Comparison of ENCODE assay signal across 16 cellular contexts in the genomic region with DNA sequence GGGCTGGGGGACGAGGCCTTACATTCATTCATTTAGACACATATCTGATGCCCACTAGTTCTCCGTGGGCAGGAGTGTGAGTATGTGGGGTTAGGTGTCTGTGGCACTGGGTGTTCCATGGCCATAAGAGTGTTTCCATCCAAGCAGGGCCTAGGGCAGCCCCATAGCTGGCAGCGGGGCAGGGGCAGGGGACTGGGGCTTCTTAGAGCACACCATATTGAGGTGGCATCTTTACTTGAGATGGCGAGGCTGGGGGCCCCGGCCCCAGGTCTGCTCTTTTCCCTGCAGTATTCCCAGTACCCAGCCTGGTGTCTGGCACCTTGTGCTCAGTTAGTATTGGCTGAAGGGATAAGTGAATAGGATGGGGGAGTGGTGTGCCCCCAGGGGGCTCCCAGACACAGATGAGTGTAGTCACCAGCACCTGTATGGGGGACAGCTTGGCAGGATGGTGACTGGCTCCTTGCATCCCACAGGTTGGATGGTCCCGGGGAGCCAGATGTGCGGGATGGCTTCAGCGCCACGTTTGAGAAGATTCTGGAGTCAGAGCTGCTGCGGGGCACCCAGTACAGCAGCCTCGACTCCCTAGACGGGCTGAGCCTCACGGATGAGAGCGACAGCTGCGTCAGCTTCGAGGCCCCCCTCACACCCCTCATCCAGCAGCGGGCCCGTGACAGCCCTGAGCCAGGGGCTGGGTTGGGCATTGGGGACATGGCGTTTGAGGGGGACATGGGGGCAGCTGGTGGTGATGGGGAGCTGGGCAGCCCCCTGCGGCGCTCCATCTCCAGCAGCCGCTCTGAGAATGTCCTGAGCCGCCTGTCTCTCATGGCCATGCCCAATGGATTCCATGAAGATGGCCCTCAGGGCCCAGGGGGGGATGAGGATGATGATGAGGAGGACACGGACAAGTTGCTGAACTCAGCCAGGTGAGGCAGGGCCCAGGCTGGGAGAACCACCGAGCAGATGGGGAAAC. TPM values are rescaled to one million over a fixed set of nuclear protein-coding genes. Genes with fewer than 3 reads are reported as not detected.
A peak's percentile ranks its signal among the peaks of the same experiment; 100 is the strongest.
DNase-seq lines count a peak whose midpoint lies in the region; ATAC-seq and TF ChIP-seq lines count a peak whose summit lies in the region.
"Had no signal": no experiment of that assay in that cellular context is flagged by ENCODE, and none has a peak within 500 bp of the region (broad histone marks: within the 10 kb centered on the region; RNA-seq: fewer than 3 reads in every experiment).

No MANE protein-coding gene starts in this region.

- WGBS in spleen, 5 donors: 88 to 94% (median 91%) methylated on average over 15 to 25 of the region's 25 CpGs

- no peak overlapping the region for H3K27ac ChIP-seq in RWPE2 (ENCODE audit: poor library complexity, severe bottlenecking)
- H3K27ac ChIP-seq in lower lobe of right lung: no peak overlapping the region
- no peak overlapping the region for H3K27ac ChIP-seq in spleen
- H3K27ac ChIP-seq: GM23248 had no signal

- H3K4me1 ChIP-seq in RWPE2 (ENCODE audit: insufficient read depth, poor library complexity, severe bottlenecking) (no peaks in the 10 kb centered on the region), lower lobe of right lung (no peaks in the 10 kb centered on the region), spleen (no peaks in the 10 kb centered on the region)
- H3K4me1 ChIP-seq: BE2C, Caco-2 had no signal

- DNase-seq in H7 (peak; percentile 51), RWPE2 (ENCODE audit: low spot score) (peak; percentile 69), lower lobe of right lung (peak; percentile 28), spleen (peak; percentile 64), NCI-H2081 (lab: John Stamatoyannopoulos, UW) (no peak), NCI-H446 (lab: John Stamatoyannopoulos, UW) (no peak), omental fat pad (ENCODE audit: low spot score) (no peak)
- DNase-seq: ACHN; BE2C; C1 segment of cervical spinal cord; CD4-positive, CD25-positive, alpha-beta regulatory T cell; GM23248; HCEC 1CT had no signal

- H3K4me3 ChIP-seq in H7 (ENCODE audit: insufficient read depth, low read depth, low read length): no peak overlapping the region
- no peak overlapping the region for H3K4me3 ChIP-seq in RWPE2 (ENCODE audit: severe bottlenecking)
- H3K4me3 ChIP-seq in lower lobe of right lung: no peak overlapping the region
- H3K4me3 ChIP-seq in spleen: no peak overlapping the region
- H3K4me3 ChIP-seq: GM23248 had no signal

- ATAC-seq in RWPE2 (ENCODE audit: low read depth) (no peak), lower lobe of right lung (no peak), GM19455 (IDR thresholded peaks at IDR 0.05; ENCODE audit: unreplicated experiment) (no peak), omental fat pad (ENCODE audit: low FRiP score) (no peak)

- H3K9me3 ChIP-seq in RWPE2 (ENCODE audit: severe bottlenecking) (no peaks in the 10 kb centered on the region), lower lobe of right lung (no peaks in the 10 kb centered on the region), spleen (peaks cover 0 to 3% (median 1%) of the 10 kb centered on the region in 8 donors)
- H3K9me3 ChIP-seq: BE2C had no signal

- no peak for TF ChIP-seq CTCF in RWPE2 (IDR thresholded peaks at IDR 0.05; ENCODE audit: poor library complexity, severe bottlenecking)
- TF ChIP-seq CTCF in lower lobe of right lung (IDR thresholded peaks at IDR 0.05): no peak
- TF ChIP-seq CTCF in spleen (IDR thresholded peaks at IDR 0.05 in 8 of 11, conservative IDR thresholded peaks at IDR 0.05 in 3 of 11): no peak
- no peak for TF ChIP-seq CTCF in omental fat pad (IDR thresholded peaks at IDR 0.05)

- intact Hi-C loops in lower lobe of right lung (cut with DNase I): no loop called here
- intact Hi-C loops in spleen (cut with DNase I; ENCODE audit: low total_unique reads): no loop called here

- no peak for TF ChIP-seq POLR2A in spleen (IDR thresholded peaks at IDR 0.05)

- no peaks in the 10 kb centered on the region for H3K36me3 ChIP-seq in H7 (replicated peaks; ENCODE audit: control insufficient read depth, insufficient read depth, low read length)
- no peaks in the 10 kb centered on the region for H3K36me3 ChIP-seq in RWPE2 (ENCODE audit: low read depth)
- no peaks in the 10 kb centered on the region for H3K36me3 ChIP-seq in lower lobe of right lung
- H3K36me3 ChIP-seq in spleen: no peaks in the 10 kb centered on the region
- H3K36me3 ChIP-seq: BE2C had no signal

- no peaks in the 10 kb centered on the region for H3K27me3 ChIP-seq in H7 (ENCODE audit: control insufficient read depth, insufficient read depth, low read length)
- H3K27me3 ChIP-seq in RWPE2 (ENCODE audit: insufficient read depth, poor library complexity, severe bottlenecking): no peaks in the 10 kb centered on the region
- peaks cover 12% of the 10 kb centered on the region for H3K27me3 ChIP-seq in lower lobe of right lung (ENCODE audit: low read depth)
- peaks cover 0 to 15% (median 0%) of the 10 kb centered on the region in 7 donors for H3K27me3 ChIP-seq in spleen (replicated peaks in 1 of 7)
- H3K27me3 ChIP-seq: BE2C had no signal

RNA-seq across cellular contexts. Expression of a gene that starts 17.5 kb away (rescaled TPM):
- 0.10 and 0.33 TPM in 2 replicates for total RNA-seq in H7 (2014; rRNA removed; shearing (Covaris generic))
- not detected for total RNA-seq in lower lobe of right lung
- under 1 TPM in 6 of 7 donors, not detected in 1; 0.09 to 0.42 (median 0.25) TPM for total RNA-seq in spleen
- under 1 TPM; 0.03 to 0.24 (median 0.05) TPM for polyA plus RNA-seq in spleen
- total RNA-seq in omental fat pad: under 1 TPM in 3 of 4 donors, not detected in 1; 0.12 to 0.46 (median 0.16) TPM
- total RNA-seq: CD4-positive, CD25-positive, alpha-beta regulatory T cell; HT-29 had no signal
- polyA plus RNA-seq: CD4-positive, CD25-positive, alpha-beta regulatory T cell; GM23248 had no signal

Comparison
In these comparisons a context has a peak if more than half of its experiments do, and no peak if none do; other contexts are left out.
1. DNase-seq: peak in H7 (single experiment), RWPE2 (single experiment), lower lobe of right lung (single experiment) and spleen (single experiment); none in NCI-H2081 (0 of 2), NCI-H446 (0 of 2) and omental fat pad (single experiment).